12 cellular contexts compared by ENCODE assay signal in genomic region chr3:158770254-158771017, GRCh38. TPM values are rescaled to one million over a fixed set of nuclear protein-coding genes. Genes with fewer than 3 reads are reported as not detected.
DNase-seq lines count a peak whose midpoint lies in the region; ATAC-seq and TF ChIP-seq lines count a peak whose summit lies in the region.
"Had no signal": no experiment of that assay in that cellular context is flagged by ENCODE, and none has a peak within 500 bp of the region (broad histone marks: within the 10 kb centered on the region; RNA-seq: fewer than 3 reads in every experiment).

No MANE protein-coding gene starts in this region.

- no peak for TF ChIP-seq CTCF in PC-3 (conservative IDR thresholded peaks at IDR 0.05; ENCODE audit: low read depth, low read length)
- no peak for TF ChIP-seq CTCF in esophagus muscularis mucosa (IDR thresholded peaks at IDR 0.05)
- TF ChIP-seq CTCF in mucosa of descending colon (IDR thresholded peaks at IDR 0.05): no peak

- no TSS peak for BruUV-seq in PC-3 (replicated peaks; lab: Mats Ljungman, UMichigan)

- DNase-seq in EL (peak; percentile 85), PC-3 (peak; percentile 52), esophagus muscularis mucosa (ENCODE audit: extremely low spot score) (peak; percentile 64), NCI-H2196 treated with DMSO at 0.1 percent for 48 hours (lab: John Stamatoyannopoulos, UW; ENCODE audit: unreplicated experiment) (no peak), mucosa of descending colon (no peak)
- DNase-seq: activated T-cell treated with anti-CD3 and anti-CD28 coated beads for 4 hours; naive thymus-derived CD8-positive, alpha-beta T cell; stimulated activated CD4-positive, alpha-beta T cell treated with anti-CD3 and anti-CD28 coated beads, Interleukin-4, amount 100 ng/mL, for 4 hours had no signal

- no peak for TF ChIP-seq EP300 in esophagus muscularis mucosa (IDR thresholded peaks at IDR 0.05)

- peak overlapping the region; percentile 96 for H3K9ac ChIP-seq in PC-3 (ENCODE audit: low read length)
- H3K9ac ChIP-seq in rectal smooth muscle tissue (ENCODE audit: low read length): no peak overlapping the region
- H3K9ac ChIP-seq: KMS-11 had no signal

- TF ChIP-seq POLR2A in esophagus muscularis mucosa (IDR thresholded peaks at IDR 0.05; ENCODE audit: low read depth): no peak

- H3K36me3 ChIP-seq in PC-3 (ENCODE audit: low read depth, low read length): no peaks in the 10 kb centered on the region
- no peaks in the 10 kb centered on the region for H3K36me3 ChIP-seq in esophagus muscularis mucosa
- no peaks in the 10 kb centered on the region for H3K36me3 ChIP-seq in rectal smooth muscle tissue (ENCODE audit: control insufficient read depth, insufficient read depth, low read length)
- no peaks in the 10 kb centered on the region for H3K36me3 ChIP-seq in mucosa of descending colon (ENCODE audit: low read depth)

- ATAC-seq in PC-3 (no peak), GM21528 (IDR thresholded peaks at IDR 0.05; ENCODE audit: low FRiP score, unreplicated experiment) (no peak), GM18858 (IDR thresholded peaks at IDR 0.05; ENCODE audit: unreplicated experiment) (no peak), mucosa of descending colon (no peak)
- ATAC-seq: naive thymus-derived CD8-positive, alpha-beta T cell had no signal

- H3K79me2 ChIP-seq in PC-3 (ENCODE audit: low read length): no peaks in the 10 kb centered on the region

- CTCF ChIA-PET in PC-3 (lab: Charles Lee): no interaction called here

- 59% methylated on average over 10 of the region's 10 CpGs for WGBS in esophagus muscularis mucosa

- H3K9me3 ChIP-seq in PC-3 (ENCODE audit: low read length) (no peaks in the 10 kb centered on the region), esophagus muscularis mucosa (no peaks in the 10 kb centered on the region), mucosa of descending colon (no peaks in the 10 kb centered on the region)

- peaks cover 7% of the 10 kb centered on the region for H3F3A ChIP-seq in PC-3 (ENCODE audit: low read length, unreplicated experiment)

- peaks cover 91% of the 10 kb centered on the region for H3K4me1 ChIP-seq in PC-3 (ENCODE audit: insufficient read depth, low read length)
- peaks cover 41 to 100% (median 97%) of the 10 kb centered on the region in 4 donors for H3K4me1 ChIP-seq in esophagus muscularis mucosa
- peaks cover 33% of the 10 kb centered on the region for H3K4me1 ChIP-seq in rectal smooth muscle tissue (ENCODE audit: control insufficient read depth, insufficient read depth, low read length)
- H3K4me1 ChIP-seq in mucosa of descending colon (ENCODE audit: low read depth): peaks cover 10% of the 10 kb centered on the region

- H3K4me3 ChIP-seq in PC-3 (ENCODE audit: low read length): no peak overlapping the region
- no peak overlapping the region for H3K4me3 ChIP-seq in esophagus muscularis mucosa
- H3K4me3 ChIP-seq in rectal smooth muscle tissue (ENCODE audit: low read length): peak overlapping the region; percentile 11
- no peak overlapping the region for H3K4me3 ChIP-seq in mucosa of descending colon

- no peaks in the 10 kb centered on the region for H3K9me2 ChIP-seq in PC-3 (replicated peaks; ENCODE audit: low read length)

- H3K27me3 ChIP-seq in PC-3 (ENCODE audit: low read length) (no peaks in the 10 kb centered on the region), esophagus muscularis mucosa (no peaks in the 10 kb centered on the region), rectal smooth muscle tissue (ENCODE audit: control insufficient read depth, insufficient read depth, low read length) (no peaks in the 10 kb centered on the region)

- peak overlapping the region; percentile 25 for H3K4me2 ChIP-seq in PC-3 (ENCODE audit: low read length)
- H3K4me2 ChIP-seq: KMS-11 had no signal

- intact Hi-C loops in PC-3 (cut with micrococcal nuclease): no loop called here
- intact Hi-C loops in esophagus muscularis mucosa (cut with DNase I): no loop called here
- intact Hi-C loops in mucosa of descending colon (cut with DNase I, micrococcal nuclease): no loop called here

- H4K20me1 ChIP-seq in PC-3 (ENCODE audit: low read length): no peaks in the 10 kb centered on the region

- H3K27ac ChIP-seq in PC-3 (ENCODE audit: low read length) (peak overlapping the region; percentile 100), esophagus muscularis mucosa (replicated peaks in 1 of 4) (peak overlapping the region; percentile 74 to 88 (median 82)), rectal smooth muscle tissue (ENCODE audit: low read depth, low read length) (peak overlapping the region; percentile 61)
- H3K27ac ChIP-seq: KMS-11 had no signal

- H2AFZ ChIP-seq in PC-3 (ENCODE audit: low read length): no peak overlapping the region

- POLR2A ChIA-PET in PC-3 (lab: Charles Lee; ENCODE audit: unreplicated experiment): no interaction called here

RNA-seq across cellular contexts. Expression of gene MFSD1, which starts 31.4 kb away (rescaled TPM):
- 45.2 and 45.3 TPM in 2 replicates for total RNA-seq in PC-3 (2014; rRNA removed)
- 10 to 100 TPM; 45.7 to 74.9 (median 50.3) TPM for total RNA-seq in esophagus muscularis mucosa
- 10 to 100 TPM; 55.3 to 77.8 (median 59.4) TPM for total RNA-seq in mucosa of descending colon

RNA-seq across cellular contexts. Expression of gene RARRES1, which starts 38.2 kb away (rescaled TPM):
- 0.73 TPM in 1 of 2 replicates, not detected in the other for total RNA-seq in PC-3 (2014; rRNA removed)
- 10 to 100 TPM in 3 of 4 donors, 1 to 10 TPM in 1; 6.6 to 93.0 (median 29.8) TPM for total RNA-seq in esophagus muscularis mucosa
- 10 to 100 TPM; 42.7 to 72.0 (median 43.8) TPM for total RNA-seq in mucosa of descending colon
- total RNA-seq: naive thymus-derived CD8-positive, alpha-beta T cell had no signal

Comparison
In these comparisons a context has a peak if more than half of its experiments do, and no peak if none do; other contexts are left out.
1. DNase-seq: peak in EL (single experiment), PC-3 (single experiment) and esophagus muscularis mucosa (single experiment); none in NCI-H2196 treated with DMSO at 0.1 percent for 48 hours (single experiment) and mucosa of descending colon (0 of 3).
2. Peak in every context shown above with its lines, with median percentiles within 50 percentile points of each other: H3K27ac ChIP-seq.